ENCODE assay signal across 9 cellular contexts in the genomic region with DNA sequence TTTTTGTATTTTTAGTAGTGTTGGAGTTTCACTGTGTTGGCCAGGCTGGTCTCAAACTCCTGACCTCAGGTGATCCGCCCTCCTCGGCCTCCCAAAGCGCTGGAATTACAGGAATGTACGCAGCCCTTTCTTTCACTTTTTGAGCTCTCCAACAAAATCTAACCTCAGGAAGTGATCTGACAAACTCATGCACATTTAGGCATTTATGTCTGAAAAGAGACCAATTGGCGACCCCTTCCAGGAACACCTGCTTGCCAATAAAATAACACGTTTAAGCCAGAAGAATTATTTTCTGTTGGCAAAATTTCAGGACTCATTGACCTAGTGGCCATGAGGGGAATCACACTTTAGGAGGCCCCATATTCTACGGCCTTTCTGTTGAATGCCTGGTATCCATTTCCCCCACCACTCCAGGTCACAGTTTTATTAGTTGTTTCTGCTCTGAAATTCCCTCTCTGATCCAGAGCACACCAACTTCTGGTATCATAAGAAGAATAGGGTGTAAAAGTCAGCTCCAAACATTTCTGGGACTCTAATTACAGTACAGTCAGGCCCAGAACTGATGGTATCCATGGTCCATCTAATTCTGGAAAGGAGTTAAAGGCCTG.
DNase-seq lines count a peak whose midpoint lies in the region; ATAC-seq and TF ChIP-seq lines count a peak whose summit lies in the region.
"Had no signal": no experiment of that assay in that cellular context is flagged by ENCODE, and none has a peak within 500 bp of the region (broad histone marks: within the 10 kb centered on the region; RNA-seq: fewer than 3 reads in every experiment).

No MANE protein-coding gene starts in this region.

- intact Hi-C loops in esophagus squamous epithelium (cut with DNase I): no loop called here

- ATAC-seq in omental fat pad (ENCODE audit: low FRiP score) (peak; percentile 25), GM18870 (IDR thresholded peaks at IDR 0.05; ENCODE audit: unreplicated experiment) (no peak), GM18873 (IDR thresholded peaks at IDR 0.05; ENCODE audit: low FRiP score, unreplicated experiment) (no peak)

- no peak for TF ChIP-seq POLR2A in esophagus squamous epithelium (IDR thresholded peaks at IDR 0.05)

- TF ChIP-seq CTCF in GM06990 (IDR thresholded peaks at IDR 0.05; ENCODE audit: insufficient read depth, low read length, poor library complexity, severe bottlenecking): peak; percentile 34
- peak in 4 of 6 experiments; percentile 17 to 39 (median 24) for TF ChIP-seq CTCF in esophagus squamous epithelium (IDR thresholded peaks at IDR 0.05)
- TF ChIP-seq CTCF in omental fat pad (IDR thresholded peaks at IDR 0.05): no peak

- H3K27me3 ChIP-seq in GM06990 (replicated peaks; ENCODE audit: control insufficient read depth, insufficient read depth, low read length): no peaks in the 10 kb centered on the region; the same call in 1 of the 2 replicates
- H3K27me3 ChIP-seq in esophagus squamous epithelium: no peaks in the 10 kb centered on the region

- 48 to 73% methylated on average over 3 to 7 of the region's 7 CpGs for WGBS in esophagus squamous epithelium, 2 donors

- H3K9me3 ChIP-seq in esophagus squamous epithelium: no peaks in the 10 kb centered on the region

- H3K4me1 ChIP-seq in esophagus squamous epithelium: no peaks in the 10 kb centered on the region

- H3K27ac ChIP-seq in esophagus squamous epithelium: peak overlapping the region in 2 of 4 donors; percentile 34 to 60

- H3K36me3 ChIP-seq in GM06990 (ENCODE audit: control insufficient read depth, insufficient read depth, low read length): no peaks in the 10 kb centered on the region
- H3K36me3 ChIP-seq in esophagus squamous epithelium: no peaks in the 10 kb centered on the region

- no peak for DNase-seq in GM06990 (ENCODE audit: extremely low read depth, insufficient read length)
- peak; percentile 29 for DNase-seq in NCI-H69 (lab: John Stamatoyannopoulos, UW)
- no peak for DNase-seq in esophagus squamous epithelium (lab: John Stamatoyannopoulos, UW)
- no peak for DNase-seq in omental fat pad (ENCODE audit: low spot score)
- no peak for DNase-seq in activated gamma-delta T cell treated with Interleukin-2 at 50 U/mL for 16 hours
- no peak for DNase-seq in occipital lobe (lab: John Stamatoyannopoulos, UW)
- DNase-seq: small intestine had no signal

- H3K4me3 ChIP-seq in GM06990 (replicated peaks; ENCODE audit: low read depth, low read length) (no peak overlapping the region), esophagus squamous epithelium (no peak overlapping the region)

Comparison
In these comparisons a context has a peak if more than half of its experiments do, and no peak if none do; other contexts are left out.
1. CTCF ChIP-seq: peak in GM06990 (single experiment) and esophagus squamous epithelium (4 of 6); none in omental fat pad (0 of 3).